ENCODE assay signal across 12 cellular contexts in genomic region chr11:44589301-44589700, GRCh38. TPM values are rescaled to one million over a fixed set of nuclear protein-coding genes. Genes with fewer than 3 reads are reported as not detected.
DNase-seq lines count a peak whose midpoint lies in the region; ATAC-seq and TF ChIP-seq lines count a peak whose summit lies in the region.
"Had no signal": no experiment of that assay in that cellular context is flagged by ENCODE, and none has a peak within 500 bp of the region (broad histone marks: within the 10 kb centered on the region; RNA-seq: fewer than 3 reads in every experiment).

No MANE protein-coding gene starts in this region.

- DNase-seq in SK-N-SH = no peak
- DNase-seq in hepatocyte (ENCODE audit: low spot score) = peak; percentile 48
- DNase-seq in substantia nigra (lab: John Stamatoyannopoulos, UW) = peak in 16 of 49 donors; percentile 14 to 68 (median 29)
- no peak for DNase-seq in trophoblast cell
- no peak for DNase-seq in OCI-M2 (lab: John Stamatoyannopoulos, UW; ENCODE audit: unreplicated experiment)
- DNase-seq in BE2C = no peak
- DNase-seq: activated B cell treated with CpG ODN at 0.5 μM for 24 hours; activated effector memory CD4-positive, alpha-beta T cell treated with anti-CD3 and anti-CD28 coated beads, Interleukin-2, amount 50 U/mL, for 16 hours; dermis blood vessel endothelial cell had no signal

- peaks cover 3% of the 10 kb centered on the region for H3F3A ChIP-seq in SK-N-SH (replicated peaks; ENCODE audit: insufficient read depth)

- no peak overlapping the region for H4K8ac ChIP-seq in trophoblast cell (ENCODE audit: low read depth, low read length)

- H3K23ac ChIP-seq in trophoblast cell (ENCODE audit: low read length) = no peak overlapping the region

- H2AFZ ChIP-seq in SK-N-SH (ENCODE audit: low read depth) (no peak overlapping the region), hepatocyte (no peak overlapping the region), trophoblast cell (ENCODE audit: insufficient read depth, low read length, poor library complexity) (no peak overlapping the region)

- no peak overlapping the region for H3K4me2 ChIP-seq in SK-N-SH
- no peak overlapping the region for H3K4me2 ChIP-seq in hepatocyte
- H3K4me2 ChIP-seq in trophoblast cell (ENCODE audit: low read length) = no peak overlapping the region

- POLR2A ChIA-PET in SK-N-SH (lab: Yijun Ruan, JAX) = no interaction called here

- H3K14ac ChIP-seq in trophoblast cell (ENCODE audit: low read length) = no peak overlapping the region

- no peak overlapping the region for H3K4ac ChIP-seq in trophoblast cell (ENCODE audit: low read depth, low read length)

- H3K4me1 ChIP-seq in SK-N-SH (ENCODE audit: control insufficient read depth in 1 of 2, insufficient read depth in 2 of 2, low read depth in 1 of 2, low read length in 1 of 2) (peaks cover 0 to 35% of the 10 kb centered on the region in 2 experiments; a peak in 1 of 4 replicates), hepatocyte (ENCODE audit: insufficient read depth) (peaks cover 21% of the 10 kb centered on the region), trophoblast cell (ENCODE audit: control insufficient read depth in 1 of 2, insufficient read depth in 2 of 2, low read length in 2 of 2) (peaks cover 8 to 9% of the 10 kb centered on the region in 2 experiments), BE2C (no peaks in the 10 kb centered on the region)

- no peak for TF ChIP-seq EP300 in SK-N-SH (IDR thresholded peaks at IDR 0.05; ENCODE audit: borderline replicate concordance in 1 of 2, low read depth in 1 of 2, low read length in 1 of 2)

- no peaks in the 10 kb centered on the region for H3K27me3 ChIP-seq in SK-N-SH (ENCODE audit: insufficient read depth)
- H3K27me3 ChIP-seq in hepatocyte = no peaks in the 10 kb centered on the region
- no peaks in the 10 kb centered on the region for H3K27me3 ChIP-seq in trophoblast cell (ENCODE audit: insufficient read depth, low read length)
- H3K27me3 ChIP-seq in BE2C = no peaks in the 10 kb centered on the region

- no peaks in the 10 kb centered on the region for H3K79me1 ChIP-seq in trophoblast cell (ENCODE audit: low read length)

- H3K9me2 ChIP-seq in SK-N-SH (no peaks in the 10 kb centered on the region), hepatocyte (replicated peaks; ENCODE audit: insufficient read depth) (no peaks in the 10 kb centered on the region)

- H3K79me2 ChIP-seq in SK-N-SH (ENCODE audit: insufficient read depth) (no peaks in the 10 kb centered on the region), hepatocyte (no peaks in the 10 kb centered on the region), trophoblast cell (ENCODE audit: control insufficient read depth, insufficient read depth, low read length, poor library complexity) (no peaks in the 10 kb centered on the region)

- H2BK5ac ChIP-seq in trophoblast cell (ENCODE audit: low read depth, low read length, poor library complexity) = no peak overlapping the region

- H3K4me3 ChIP-seq in SK-N-SH (ENCODE audit: low read depth in 2 of 2, low read length in 1 of 2) (no peak overlapping the region), hepatocyte (no peak overlapping the region), trophoblast cell (ENCODE audit: low read depth, low read length) (no peak overlapping the region), BE2C (ENCODE audit: low read depth, low read length) (no peak overlapping the region)

- H2AK5ac ChIP-seq in trophoblast cell (ENCODE audit: low read length) = no peak overlapping the region

- H3K9me3 ChIP-seq in SK-N-SH = no peaks in the 10 kb centered on the region
- H3K9me3 ChIP-seq in hepatocyte (ENCODE audit: low read depth) = no peaks in the 10 kb centered on the region
- no peaks in the 10 kb centered on the region for H3K9me3 ChIP-seq in trophoblast cell (ENCODE audit: insufficient read depth, low read depth, low read length)
- H3K9me3 ChIP-seq in BE2C = no peaks in the 10 kb centered on the region

- no peak overlapping the region for H4K91ac ChIP-seq in trophoblast cell (ENCODE audit: low read depth, low read length)

- no peak overlapping the region for H2BK120ac ChIP-seq in trophoblast cell (ENCODE audit: insufficient read depth, low read length, poor library complexity)

- no peak for TF ChIP-seq RAD21 in SK-N-SH (IDR thresholded peaks at IDR 0.05; ENCODE audit: low read length)

- H3K27ac ChIP-seq in SK-N-SH (ENCODE audit: low read depth in 2 of 2, low read length in 1 of 2) (no peak overlapping the region), angular gyrus (ENCODE audit: low read depth, low read length) (peak overlapping the region; percentile 82), hepatocyte (peak overlapping the region; percentile 70), substantia nigra (ENCODE audit: low read depth, low read length, poor library complexity, severe bottlenecking) (peak overlapping the region; percentile 69), trophoblast cell (ENCODE audit: low read depth, low read length) (no peak overlapping the region)
- H3K27ac ChIP-seq: 22Rv1 had no signal

- CTCF ChIA-PET in SK-N-SH (lab: Yijun Ruan, JAX) = interaction anchor here (0.7 to 3.7 kb wide), 6 partner anchors 28 to 495 kb away, joined by 3 to 14 read pairs (median 4); no protein-coding TSS in a partner anchor

- TF ChIP-seq CTCF in SK-N-SH (IDR thresholded peaks at IDR 0.05) (no peak), hepatocyte (IDR thresholded peaks at IDR 0.05; ENCODE audit: poor library complexity) (no peak), BE2C (IDR thresholded peaks at IDR 0.05; ENCODE audit: low read depth, low read length) (no peak)

- H3K9ac ChIP-seq in SK-N-SH (no peak overlapping the region), trophoblast cell (ENCODE audit: low read length) (no peak overlapping the region)

- H3K36me3 ChIP-seq in SK-N-SH (replicated peaks in 1 of 2; ENCODE audit: control insufficient read depth in 1 of 2, insufficient read depth in 2 of 2, low read length in 1 of 2) (no peaks in the 10 kb centered on the region), hepatocyte (replicated peaks; ENCODE audit: insufficient read depth, low read depth) (no peaks in the 10 kb centered on the region), trophoblast cell (ENCODE audit: control insufficient read depth in 1 of 2, insufficient read depth in 2 of 2, low read length in 2 of 2) (no peaks in the 10 kb centered on the region), BE2C (no peaks in the 10 kb centered on the region)

- H4K20me1 ChIP-seq in SK-N-SH (ENCODE audit: insufficient read depth) (no peaks in the 10 kb centered on the region), hepatocyte (ENCODE audit: insufficient read depth, poor library complexity, severe bottlenecking) (no peaks in the 10 kb centered on the region)

- H2BK12ac ChIP-seq in trophoblast cell (ENCODE audit: low read length) = no peak overlapping the region

- peak; percentile 24; the same call in 1 of the 3 replicates for ATAC-seq in SK-N-SH treated with all-trans-retinoic acid at 6 μM for 48 hours

- WGBS in SK-N-SH (ENCODE audit: low lambda C conversion rate) = 48% methylated on average over 3 of the region's 3 CpGs
- WGBS in hepatocyte (ENCODE audit: low lambda C conversion rate, missing lambda C conversion rate) = 74% methylated on average over 3 of the region's 3 CpGs
- no CpG with 5 or more reads among the region's 3 CpGs for WGBS in trophoblast cell (ENCODE audit: extremely low coverage, insufficient coverage, insufficient read length)

- no peak overlapping the region for H4K12ac ChIP-seq in trophoblast cell (ENCODE audit: low read depth, low read length)

- no peak overlapping the region for H3K18ac ChIP-seq in trophoblast cell (ENCODE audit: low read length)

TF ChIP-seq in SK-N-SH treated with all-trans-retinoic acid at 6 μM for 48 hours, 23 proteins besides CTCF, POLR2A, EP300 and RAD21 (continues in another document):
- no peak for TF ChIP-seq RARB (CRISPR knock-in tag; IDR thresholded peaks at IDR 0.05)
- no peak for TF ChIP-seq ARNTL (CRISPR knock-in tag; IDR thresholded peaks at IDR 0.05; ENCODE audit: borderline replicate concordance, low read depth)
- no peak for TF ChIP-seq PPARA (CRISPR knock-in tag; IDR thresholded peaks at IDR 0.05; ENCODE audit: borderline replicate concordance)

TF ChIP-seq in SK-N-SH, 30 proteins besides CTCF, POLR2A, EP300 and RAD21 (continues in another document):
- TF ChIP-seq FOXM1 (IDR thresholded peaks at IDR 0.05; ENCODE audit: low read depth) (no peak), REST (IDR thresholded peaks at IDR 0.05; ENCODE audit: low read depth, low read length) (no peak), FOSL2 (IDR thresholded peaks at IDR 0.05; ENCODE audit: borderline replicate concordance, low read depth) (no peak), TAF1 (IDR thresholded peaks at IDR 0.05; ENCODE audit: borderline replicate concordance, low read depth, low read length) (no peak), CHD2 (IDR thresholded peaks at IDR 0.05; ENCODE audit: low read length, partially characterized antibody) (no peak), RCOR1 (IDR thresholded peaks at IDR 0.05; ENCODE audit: low read length) (no peak)

RNA-seq across cellular contexts. Expression of gene CD82, which starts 23.8 kb away (rescaled TPM):
- polyA plus RNA-seq in SK-N-SH (2012; rRNA removed) (35.6 and 39.2 TPM in 2 replicates), hepatocyte (157 and 202 TPM in 2 replicates)
- 17.9 and 24.9 TPM in 2 replicates for polyA plus RNA-seq in SK-N-SH (2012; cell fraction: cytosol; rRNA removed)
- polyA plus RNA-seq in SK-N-SH (2012; cell fraction: nucleus; rRNA removed) = 12.5 and 16.5 TPM in 2 replicates
- 32.8 and 38.7 TPM in 2 replicates for total RNA-seq in hepatocyte
- polyA plus RNA-seq in trophoblast cell (2013) = 0.61 and 1.0 TPM in 2 replicates
- 1.3 TPM for polyA plus RNA-seq in BE2C (2012; ENCODE audit: insufficient read depth, insufficient read length, low read depth)

Comparison
In these comparisons a context has a peak if more than half of its experiments do, and no peak if none do; other contexts are left out.
1. H3K27ac ChIP-seq: peak in angular gyrus (single experiment), hepatocyte (single experiment) and substantia nigra (single experiment); none in SK-N-SH (0 of 2) and trophoblast cell (single experiment).